1 cellular context compared by ENCODE assay signal in genomic region chr2:144703852-144704324, GRCh38.
TF ChIP-seq lines count a peak whose summit lies in the region.

No MANE protein-coding gene starts in this region.

TF ChIP-seq in K562, 482 proteins besides CTCF, POLR2A, EP300 and RAD21 (continued from another document):
- TF ChIP-seq ZNF592 (IDR thresholded peaks at IDR 0.05) (peak; percentile 66; the same call in 1 of the 2 replicates), EHMT2 (IDR thresholded peaks at IDR 0.05) (peak; percentile 83), KLF16 (IDR thresholded peaks at IDR 0.05) (peak; percentile 75), DPF2 (IDR thresholded peaks at IDR 0.05) (peak; percentile 93), MAFK (IDR thresholded peaks at IDR 0.05; ENCODE audit: low read length) (peak; percentile 58; the same call in 1 of the 2 replicates), ZHX1 (conservative IDR thresholded peaks at IDR 0.05; ENCODE audit: low read length) (peak; percentile 43; the same call in 1 of the 2 replicates), CREM (IDR thresholded peaks at IDR 0.05; ENCODE audit: low read depth) (peak; percentile 44), ASH1L (IDR thresholded peaks at IDR 0.05; ENCODE audit: borderline replicate concordance, low read depth, partially characterized antibody) (no peak), JUN (IDR thresholded peaks at IDR 0.05; ENCODE audit: borderline replicate concordance, low read depth, low read length) (peak; percentile 87), JUN (CRISPR knock-in tag; IDR thresholded peaks at IDR 0.05; ENCODE audit: borderline replicate concordance) (no peak), ZNF197 (CRISPR knock-in tag; IDR thresholded peaks at IDR 0.05; ENCODE audit: low read depth) (0 out of 2 replicates have a peak, but pooled peaks have one; percentile 64), EP400 (IDR thresholded peaks at IDR 0.05) (peak; percentile 40; the same call in 1 of the 2 replicates), TCF15 (CRISPR knock-in tag; IDR thresholded peaks at IDR 0.05) (0 out of 2 replicates have a peak, but pooled peaks have one; percentile 8), TAF7 (tag; IDR thresholded peaks at IDR 0.05) (no peak), PHB2 (IDR thresholded peaks at IDR 0.05; ENCODE audit: low read depth) (no peak), FOS (IDR thresholded peaks at IDR 0.05; ENCODE audit: extremely low read depth, insufficient read length) (peak; percentile 30), RAD51 (IDR thresholded peaks at IDR 0.05; ENCODE audit: borderline replicate concordance, low read depth) (no peak), MITF (IDR thresholded peaks at IDR 0.05) (peak; percentile 54; the same call in 1 of the 2 replicates), POLR3A (IDR thresholded peaks at IDR 0.05; ENCODE audit: borderline replicate concordance, extremely low read depth, insufficient read depth, insufficient read length) (no peak), HLTF (IDR thresholded peaks at IDR 0.05) (0 out of 2 replicates have a peak, but pooled peaks have one; percentile 37)
